ENCODE assay signal across 8 cellular contexts in the genomic region with DNA sequence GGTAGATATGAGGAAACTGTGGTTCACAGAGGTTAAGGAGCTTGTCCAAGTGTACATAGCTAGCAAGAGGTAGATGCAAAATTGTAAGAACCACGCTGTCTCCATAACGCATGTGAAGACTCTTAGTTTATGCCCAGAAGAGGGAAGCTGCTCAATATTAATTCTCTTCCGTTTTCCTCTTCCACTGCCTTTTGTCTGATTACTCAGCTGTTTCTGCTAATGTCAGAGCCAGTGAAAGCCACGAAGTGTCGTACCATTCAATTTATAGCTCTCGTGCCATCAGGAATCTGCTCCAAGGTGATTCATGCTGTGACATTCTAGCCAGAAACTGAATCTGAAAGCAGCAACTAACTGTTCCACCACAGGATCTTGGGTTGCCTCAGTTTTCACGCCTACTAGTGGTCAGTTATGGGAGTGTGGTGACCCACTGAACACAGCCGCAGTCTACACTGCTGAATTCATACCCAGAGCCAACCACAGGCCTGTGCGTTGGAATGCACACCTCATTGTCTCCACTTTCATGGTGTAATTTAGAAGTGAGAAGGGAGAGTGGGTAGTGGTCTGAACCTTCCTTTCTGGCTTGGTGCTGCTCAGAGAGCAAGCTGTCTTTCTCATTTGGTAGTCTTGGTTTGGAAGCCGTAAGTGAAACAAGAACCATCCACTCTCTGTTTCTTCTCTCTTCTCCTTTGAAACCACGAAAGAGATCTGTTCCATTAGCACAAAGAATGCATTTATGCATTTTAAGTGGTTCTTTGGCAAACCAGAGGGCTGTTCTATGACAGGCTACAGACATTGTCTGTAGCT.
DNase-seq lines count a peak whose midpoint lies in the region; ATAC-seq, FAIRE-seq and TF ChIP-seq lines count a peak whose summit lies in the region.

No MANE protein-coding gene starts in this region.

- TF ChIP-seq POLR2A in H54 (IDR thresholded peaks at IDR 0.05; ENCODE audit: low read depth, low read length), result no peak

- H3K4me1 ChIP-seq in lung (ENCODE audit: control insufficient read depth in 2 of 2, insufficient read depth in 2 of 2, low read length in 2 of 2), result no peaks in the 10 kb centered on the region

- DNase-seq in H54 (ENCODE audit: insufficient read length, low spot score), result peak; percentile 52
- peak; percentile 96 for DNase-seq in LHCN-M2 (ENCODE audit: low read depth)
- no peak for DNase-seq in coronary artery (ENCODE audit: low spot score)
- peak; percentile 39 for DNase-seq in lung (ENCODE audit: low spot score)
- peak; percentile 82 to 83 for DNase-seq in stimulated activated CD8-positive, alpha-beta memory T cell treated with anti-CD3 and anti-CD28 coated beads, Interleukin-15, amount 100 ng/mL, for 48 hours (ENCODE audit: low read depth in 2 of 2)
- no peak for DNase-seq in NCI-H345 (lab: John Stamatoyannopoulos, UW)

- no peak overlapping the region for H3K27ac ChIP-seq in coronary artery
- peak overlapping the region in 1 of 2 donors; percentile 70 for H3K27ac ChIP-seq in lung (ENCODE audit: low read depth in 1 of 2, low read length in 1 of 2)

- H3K4me3 ChIP-seq in coronary artery (peak overlapping the region; percentile 34), lung (no peak overlapping the region)

- H3K27me3 ChIP-seq in lung (ENCODE audit: control insufficient read depth, insufficient read depth), result no peaks in the 10 kb centered on the region

- no peaks in the 10 kb centered on the region for H3K9me3 ChIP-seq in lung (ENCODE audit: control insufficient read depth in 2 of 2, insufficient read depth in 1 of 2, low read length in 1 of 2)

- peak; percentile 98 for FAIRE-seq in H54 (lab: Jason Lieb, UNC)

- peak; percentile 94 to 95 for ATAC-seq in activated CD4-positive, CD25-positive, alpha-beta regulatory T cell treated with anti-CD3 and anti-CD28 coated beads, Interleukin-2, amount 50 U/mL, for 24 hours
- peak; percentile 87 for ATAC-seq in lung (ENCODE audit: insufficient read depth, low FRiP score)

- peak; percentile 93 for TF ChIP-seq CTCF in GM12872 (IDR thresholded peaks at IDR 0.05; ENCODE audit: insufficient read depth, low read depth, low read length)
- TF ChIP-seq CTCF in coronary artery (IDR thresholded peaks at IDR 0.05), result peak; percentile 32
- TF ChIP-seq CTCF in lung (IDR thresholded peaks at IDR 0.05; ENCODE audit: control extremely low read depth, extremely low read depth), result peak; percentile 37

- WGBS in lung, 2 donors, result 41 to 51% methylated on average over 11 of the region's 11 CpGs

- no peaks in the 10 kb centered on the region for H3K36me3 ChIP-seq in lung (ENCODE audit: control insufficient read depth in 2 of 2, insufficient read depth in 2 of 2, low read length in 2 of 2)

Comparison
In these comparisons a context has a peak if more than half of its experiments do, and no peak if none do; other contexts are left out.
1. CTCF ChIP-seq: peak in every context shown above with its lines; median percentile 93 in GM12872; 37 in lung; 32 in coronary artery.
2. DNase-seq: peak in H54 (single experiment), LHCN-M2 (single experiment), lung (single experiment) and stimulated activated CD8-positive, alpha-beta memory T cell treated with anti-CD3 and anti-CD28 coated beads, Interleukin-15, amount 100 ng/mL, for 48 hours (2 of 2); none in coronary artery (single experiment) and NCI-H345 (single experiment).